Comparison of ENCODE assay signal across 1 cellular context in the genomic region with DNA sequence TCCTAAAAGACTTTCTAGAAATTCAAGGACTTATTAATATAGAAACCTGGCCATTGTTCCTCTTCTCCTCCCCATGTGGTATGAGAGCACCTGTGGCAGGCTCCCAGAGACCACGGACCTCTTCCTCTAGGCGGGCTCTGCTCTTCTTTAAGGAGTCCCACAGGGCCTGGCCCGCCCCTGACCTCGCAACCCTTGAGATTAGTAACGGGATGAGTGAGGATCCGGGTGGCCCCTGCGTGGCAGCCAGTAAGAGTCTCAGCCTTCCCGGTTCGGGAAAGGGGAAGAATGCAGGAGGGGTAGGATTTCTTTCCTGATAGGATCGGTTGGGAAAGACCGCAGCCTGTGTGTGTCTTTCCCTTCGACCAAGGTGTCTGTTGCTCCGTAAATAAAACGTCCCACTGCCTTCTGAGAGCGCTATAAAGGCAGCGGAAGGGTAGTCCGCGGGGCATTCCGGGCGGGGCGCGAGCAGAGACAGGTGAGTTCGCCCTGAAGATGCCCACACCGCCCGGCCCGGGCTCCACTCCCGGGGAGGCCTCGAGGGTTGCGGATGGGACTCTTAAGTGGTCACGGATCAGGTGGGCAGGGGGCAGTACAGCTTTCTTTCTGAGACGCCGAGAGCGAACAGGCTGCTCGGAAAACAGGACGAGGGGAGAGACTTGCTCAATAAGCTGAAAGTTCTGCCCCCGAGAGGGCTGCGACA.
TF ChIP-seq lines count a peak whose summit lies in the region.

Gene SLC26A4 (plus strand): TSS at position 448 of the 700 bp plus-strand sequence. CDS start 814 bp downstream, outside the sequence.

TF ChIP-seq in H1, 55 proteins besides CTCF, POLR2A, EP300 and RAD21 (continued from another document):
- TF ChIP-seq JUN (IDR thresholded peaks at IDR 0.05; ENCODE audit: low read depth, low read length) = no peak
- TF ChIP-seq FOSL1 (IDR thresholded peaks at IDR 0.05; ENCODE audit: insufficient read depth, low read depth, low read length) = no peak
- TF ChIP-seq EZH2 (IDR thresholded peaks at IDR 0.05; ENCODE audit: low read depth, low read length, severe bottlenecking) = peak; percentile 38
- TF ChIP-seq EGR1 (IDR thresholded peaks at IDR 0.05; ENCODE audit: borderline replicate concordance, low read depth, low read length) = no peak
- 0 out of 4 replicates have a peak, but pooled peaks of 1 of the 2 experiments have one; percentile 2 for TF ChIP-seq HDAC2 (IDR thresholded peaks at IDR 0.05; ENCODE audit: borderline replicate concordance in 1 of 2, low read depth in 2 of 2, low read length in 2 of 2)
- TF ChIP-seq TCF12 (IDR thresholded peaks at IDR 0.05; ENCODE audit: low read depth, low read length) = no peak
- TF ChIP-seq SUZ12 (IDR thresholded peaks at IDR 0.05; ENCODE audit: low read length) = peak; percentile 57; the same call in 1 of the 2 replicates
- no peak for TF ChIP-seq RNF2 (IDR thresholded peaks at IDR 0.05; ENCODE audit: borderline replicate concordance, low read depth, low read length, missing control alignments, poor library complexity, severe bottlenecking)
- no peak for TF ChIP-seq CBX5 (IDR thresholded peaks at IDR 0.05; ENCODE audit: low read depth, low read length)
- TF ChIP-seq TBP (IDR thresholded peaks at IDR 0.05; ENCODE audit: low read depth, low read length) = 0 out of 2 replicates have a peak, but pooled peaks have one; percentile 11
- no peak for TF ChIP-seq RXRA (IDR thresholded peaks at IDR 0.05; ENCODE audit: insufficient read depth, low read depth, low read length)
- TF ChIP-seq KDM5A (IDR thresholded peaks at IDR 0.05; ENCODE audit: low read length) = no peak
- TF ChIP-seq MAFK (IDR thresholded peaks at IDR 0.05; ENCODE audit: low read depth, low read length) = no peak
- peak; percentile 35; the same call in 1 of the 2 replicates for TF ChIP-seq CEBPB (IDR thresholded peaks at IDR 0.05; ENCODE audit: low read depth, low read length)
TF ChIP-seq in H1: peak in this region for 5.
